Comparison of ENCODE assay signal across 1 cellular context in genomic region chr9:136343121-136343883, GRCh38.
TF ChIP-seq lines count a peak whose summit lies in the region.

No MANE protein-coding gene starts in this region.

TF ChIP-seq in H1, 55 proteins besides CTCF, POLR2A, EP300 and RAD21:
- TF ChIP-seq MAX (IDR thresholded peaks at IDR 0.05) = no peak
- no peak for TF ChIP-seq USF2 (IDR thresholded peaks at IDR 0.05; ENCODE audit: low read length)
- no peak for TF ChIP-seq NRF1 (IDR thresholded peaks at IDR 0.05; ENCODE audit: low read depth, low read length)
- TF ChIP-seq JUN (IDR thresholded peaks at IDR 0.05; ENCODE audit: low read depth, low read length) = no peak
- no peak for TF ChIP-seq NANOG (IDR thresholded peaks at IDR 0.05; ENCODE audit: insufficient read depth, low read depth, low read length, poor library complexity, severe bottlenecking)
- no peak for TF ChIP-seq GTF2F1 (IDR thresholded peaks at IDR 0.05; ENCODE audit: borderline replicate concordance, low read depth, low read length)
- TF ChIP-seq ATF2 (IDR thresholded peaks at IDR 0.05; ENCODE audit: low read length) = no peak
- no peak for TF ChIP-seq SAP30 (IDR thresholded peaks at IDR 0.05; ENCODE audit: insufficient read depth, insufficient replicate concordance, low read length)
- no peak for TF ChIP-seq SP2 (IDR thresholded peaks at IDR 0.05; ENCODE audit: low read length)
- no peak for TF ChIP-seq RFX5 (IDR thresholded peaks at IDR 0.05; ENCODE audit: borderline replicate concordance, low read depth, low read length)
- TF ChIP-seq POU5F1 (IDR thresholded peaks at IDR 0.05; ENCODE audit: low read depth, low read length) = no peak
- TF ChIP-seq ASH2L (IDR thresholded peaks at IDR 0.05; ENCODE audit: low read length) = no peak
- TF ChIP-seq BCL11A (IDR thresholded peaks at IDR 0.05; ENCODE audit: low read depth in 2 of 2, low read length in 2 of 2) = no peak
- no peak for TF ChIP-seq SIRT6 (IDR thresholded peaks at IDR 0.05; ENCODE audit: low read length)
- TF ChIP-seq TBP (IDR thresholded peaks at IDR 0.05; ENCODE audit: low read depth, low read length) = no peak
- no peak for TF ChIP-seq MAFK (IDR thresholded peaks at IDR 0.05; ENCODE audit: low read depth, low read length)
